Comparison of ENCODE assay signal across 7 cellular contexts in genomic region chr4:162911349-162911748, GRCh38.
"Had no signal": no experiment of that assay in that cellular context is flagged by ENCODE, and none has a peak within 500 bp of the region (broad histone marks: within the 10 kb centered on the region; RNA-seq: fewer than 3 reads in every experiment).

No MANE protein-coding gene starts in this region.

- FAIRE-seq: HepG2, HTR-8/SVneo had no signal

- DNase-seq: IMR-90, KBM-7, KG1 had no signal

- H3K27ac ChIP-seq: HL-60, KMS-11 had no signal

- H3K4me2 ChIP-seq: KMS-11 had no signal

- ATAC-seq: HepG2 had no signal

- H3K9ac ChIP-seq: KMS-11 had no signal
